2 cellular contexts compared by ENCODE assay signal in the genomic region with DNA sequence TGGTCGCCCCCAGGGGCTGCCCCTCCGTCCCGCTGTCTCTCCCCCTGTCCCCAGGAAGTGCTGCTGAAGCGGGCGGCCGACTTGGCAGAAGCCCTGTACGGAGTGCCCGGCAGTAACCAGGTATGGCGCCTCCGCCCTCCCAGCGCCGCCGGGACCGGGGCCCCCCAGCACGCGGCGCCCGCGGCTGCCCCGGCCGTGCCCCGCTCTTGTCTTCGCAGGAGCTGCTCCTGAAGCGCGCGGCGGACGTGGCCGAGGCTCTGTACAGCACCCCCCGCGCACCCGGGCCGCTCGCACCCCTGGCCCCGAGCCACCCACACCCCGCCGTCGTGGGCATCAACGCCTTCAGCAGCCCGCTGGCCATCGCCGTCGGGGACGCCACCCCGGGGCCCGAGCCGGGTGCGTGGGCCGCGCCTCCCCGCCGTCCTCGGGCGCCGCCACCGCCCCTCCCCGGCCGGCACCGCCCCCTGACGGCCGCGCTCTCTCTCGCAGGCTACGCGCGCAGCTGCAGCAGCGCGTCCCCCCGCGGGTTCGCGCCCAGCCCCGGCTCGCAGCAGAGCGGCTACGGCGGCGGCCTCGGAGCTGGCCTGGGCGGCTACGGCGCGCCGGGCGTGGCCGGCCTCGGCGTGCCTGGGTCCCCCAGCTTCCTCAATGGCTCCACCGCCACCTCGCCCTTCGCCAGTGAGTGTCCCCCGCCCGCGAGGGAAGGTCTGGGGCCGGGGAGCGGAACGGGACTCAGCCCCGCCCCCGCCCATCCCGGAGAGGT.
A peak's percentile ranks its signal among the peaks of the same experiment; 100 is the strongest.
TF ChIP-seq lines count a peak whose summit lies in the region.

No MANE protein-coding gene starts in this region.

TF ChIP-seq in GM12878, 131 proteins besides CTCF, POLR2A, EP300 and RAD21:
- TF ChIP-seq IKZF1 (conservative IDR thresholded peaks at IDR 0.05) (peak; percentile 37), EED (IDR thresholded peaks at IDR 0.05; ENCODE audit: low read depth) (no peak)

TF ChIP-seq in liver, 16 proteins besides CTCF, POLR2A, EP300 and RAD21:
- TF ChIP-seq NR2F2 (IDR thresholded peaks at IDR 0.05) (no peak), SP1 (IDR thresholded peaks at IDR 0.05) (no peak), RXRA (IDR thresholded peaks at IDR 0.05) (no peak), YY1 (IDR thresholded peaks at IDR 0.05) (no peak), GABPA (IDR thresholded peaks at IDR 0.05 in 1 of 2, conservative IDR thresholded peaks at IDR 0.05 in 1 of 2) (no peak), ZBTB33 (IDR thresholded peaks at IDR 0.05) (no peak), FOXA1 (IDR thresholded peaks at IDR 0.05) (no peak), HNF4A (conservative IDR thresholded peaks at IDR 0.05) (no peak), ATF3 (IDR thresholded peaks at IDR 0.05) (no peak), FOXA2 (IDR thresholded peaks at IDR 0.05) (no peak), REST (IDR thresholded peaks at IDR 0.05) (no peak), TAF1 (conservative IDR thresholded peaks at IDR 0.05) (no peak), EGR1 (IDR thresholded peaks at IDR 0.05; ENCODE audit: low read depth in 2 of 2) (no peak), HNF4G (IDR thresholded peaks at IDR 0.05) (no peak), MAX (IDR thresholded peaks at IDR 0.05) (no peak), JUND (IDR thresholded peaks at IDR 0.05) (no peak)
